In the genomic region with DNA sequence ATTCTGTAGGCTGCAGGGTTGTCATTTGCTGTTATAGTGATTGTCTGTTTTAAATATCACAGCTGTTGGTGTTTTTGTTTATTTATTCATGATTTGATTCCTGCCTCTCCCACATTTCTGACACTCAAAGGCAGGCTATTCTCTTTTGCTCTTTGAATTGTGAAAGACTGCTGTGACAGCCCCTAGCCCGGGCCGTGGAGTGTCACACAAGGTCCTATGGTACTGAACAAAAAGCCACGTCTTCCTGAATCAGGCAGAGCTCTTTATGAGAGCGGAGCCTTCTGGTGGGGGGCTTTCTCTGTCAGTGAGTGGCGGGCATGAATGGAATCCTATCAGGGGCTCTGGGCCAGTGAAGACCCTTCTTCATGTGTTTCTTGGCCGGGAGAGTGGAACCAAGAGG, we compare ENCODE assay signal across 12 cellular contexts.
A peak's percentile ranks its signal among the peaks of the same experiment; 100 is the strongest.
DNase-seq lines count a peak whose midpoint lies in the region; ATAC-seq and TF ChIP-seq lines count a peak whose summit lies in the region.
"Had no signal": no experiment of that assay in that cellular context is flagged by ENCODE, and none has a peak within 500 bp of the region (broad histone marks: within the 10 kb centered on the region; RNA-seq: fewer than 3 reads in every experiment).

No MANE protein-coding gene starts in this region.

- H3K4me3 Mint-ChIP-seq in brain (peak overlapping the region in 3 of 5 experiments; percentile 21 to 48 (median 45)), nephron (no peak overlapping the region)
- H3K4me3 Mint-ChIP-seq in activated naive CD8-positive, alpha-beta T cell treated with anti-CD3 and anti-CD28 coated beads, Interleukin-2, amount 50 U/mL, for 24 hours = no peak overlapping the region
- H3K4me3 Mint-ChIP-seq: CD4-positive, alpha-beta T cell had no signal

- H3K27ac Mint-ChIP-seq in brain (peak overlapping the region; percentile 70 to 94 (median 89)), nephron (peak overlapping the region; percentile 86 to 93 (median 89))
- no peak overlapping the region for H3K27ac Mint-ChIP-seq in activated naive CD8-positive, alpha-beta T cell treated with anti-CD3 and anti-CD28 coated beads, Interleukin-2, amount 50 U/mL, for 24 hours
- H3K27ac Mint-ChIP-seq: CD4-positive, alpha-beta T cell had no signal

- H3K9me3 Mint-ChIP-seq in brain (peaks cover 0 to 3% (median 0%) of the 10 kb centered on the region in 5 experiments), nephron (no peaks in the 10 kb centered on the region)
- H3K9me3 Mint-ChIP-seq in activated naive CD8-positive, alpha-beta T cell treated with anti-CD3 and anti-CD28 coated beads, Interleukin-2, amount 50 U/mL, for 24 hours = peaks cover 7% of the 10 kb centered on the region
- H3K9me3 Mint-ChIP-seq: CD4-positive, alpha-beta T cell had no signal

- DNase-seq in NCI-H1694 treated with DMSO at 0.1 percent for 48 hours (lab: John Stamatoyannopoulos, UW) (peak; percentile 27), retina (peak; percentile 67)
- DNase-seq in stimulated activated CD4-positive, alpha-beta T cell treated with anti-CD3 and anti-CD28 coated beads, Interleukin-2, amount 100 ng/mL, for 48 hours = no peak
- DNase-seq in activated naive CD8-positive, alpha-beta T cell treated with anti-CD3 and anti-CD28 coated beads, Interleukin-2, amount 50 U/mL, for 24 hours = no peak
- DNase-seq in activated CD4-positive, alpha-beta T cell treated with anti-CD3 and anti-CD28 coated beads, Interleukin-2, amount 50 U/mL, for 48 hours = no peak
- DNase-seq: BE2C; Calu3; CD4-positive, alpha-beta T cell; NCI-H187 treated with DMSO at 0.1 percent for 48 hours; NCI-H524 treated with DMSO at 0.1 percent for 48 hours had no signal

- TF ChIP-seq CTCF in brain (conservative IDR thresholded peaks at IDR 0.05) = no peak
- no peak for TF ChIP-seq CTCF in nephron (IDR thresholded peaks at IDR 0.05; ENCODE audit: unreplicated experiment in 3 of 3)

- H3K36me3 Mint-ChIP-seq in brain = no peaks in the 10 kb centered on the region
- no peaks in the 10 kb centered on the region for H3K36me3 Mint-ChIP-seq in nephron (ENCODE audit: low read depth)
- H3K36me3 Mint-ChIP-seq in activated naive CD8-positive, alpha-beta T cell treated with anti-CD3 and anti-CD28 coated beads, Interleukin-2, amount 50 U/mL, for 24 hours (ENCODE audit: low read depth) = no peaks in the 10 kb centered on the region

- no peak for ATAC-seq in activated naive CD8-positive, alpha-beta T cell treated with anti-CD3 and anti-CD28 coated beads, Interleukin-2, amount 50 U/mL, for 24 hours

- peaks cover 40% of the 10 kb centered on the region for H3K4me1 Mint-ChIP-seq in brain
- peaks cover 13% of the 10 kb centered on the region for H3K4me1 Mint-ChIP-seq in nephron
- H3K4me1 Mint-ChIP-seq in activated naive CD8-positive, alpha-beta T cell treated with anti-CD3 and anti-CD28 coated beads, Interleukin-2, amount 50 U/mL, for 24 hours = no peaks in the 10 kb centered on the region

- H3K27me3 Mint-ChIP-seq in brain (no peaks in the 10 kb centered on the region), nephron (ENCODE audit: low read depth) (no peaks in the 10 kb centered on the region)
- H3K27me3 Mint-ChIP-seq in activated naive CD8-positive, alpha-beta T cell treated with anti-CD3 and anti-CD28 coated beads, Interleukin-2, amount 50 U/mL, for 24 hours = no peaks in the 10 kb centered on the region
- H3K27me3 Mint-ChIP-seq: CD4-positive, alpha-beta T cell had no signal

Comparison
In these comparisons a context has a peak if more than half of its experiments do, and no peak if none do; other contexts are left out.
1. DNase-seq: peak in NCI-H1694 treated with DMSO at 0.1 percent for 48 hours (single experiment) and retina (single experiment); none in stimulated activated CD4-positive, alpha-beta T cell treated with anti-CD3 and anti-CD28 coated beads, Interleukin-2, amount 100 ng/mL, for 48 hours (0 of 2), activated naive CD8-positive, alpha-beta T cell treated with anti-CD3 and anti-CD28 coated beads, Interleukin-2, amount 50 U/mL, for 24 hours (single experiment) and activated CD4-positive, alpha-beta T cell treated with anti-CD3 and anti-CD28 coated beads, Interleukin-2, amount 50 U/mL, for 48 hours (0 of 2).
2. H3K4me3 Mint-ChIP-seq: peak in brain (3 of 5); none in nephron (0 of 3) and activated naive CD8-positive, alpha-beta T cell treated with anti-CD3 and anti-CD28 coated beads, Interleukin-2, amount 50 U/mL, for 24 hours (single experiment).